ENCODE assay signal across 9 cellular contexts in the genomic region with DNA sequence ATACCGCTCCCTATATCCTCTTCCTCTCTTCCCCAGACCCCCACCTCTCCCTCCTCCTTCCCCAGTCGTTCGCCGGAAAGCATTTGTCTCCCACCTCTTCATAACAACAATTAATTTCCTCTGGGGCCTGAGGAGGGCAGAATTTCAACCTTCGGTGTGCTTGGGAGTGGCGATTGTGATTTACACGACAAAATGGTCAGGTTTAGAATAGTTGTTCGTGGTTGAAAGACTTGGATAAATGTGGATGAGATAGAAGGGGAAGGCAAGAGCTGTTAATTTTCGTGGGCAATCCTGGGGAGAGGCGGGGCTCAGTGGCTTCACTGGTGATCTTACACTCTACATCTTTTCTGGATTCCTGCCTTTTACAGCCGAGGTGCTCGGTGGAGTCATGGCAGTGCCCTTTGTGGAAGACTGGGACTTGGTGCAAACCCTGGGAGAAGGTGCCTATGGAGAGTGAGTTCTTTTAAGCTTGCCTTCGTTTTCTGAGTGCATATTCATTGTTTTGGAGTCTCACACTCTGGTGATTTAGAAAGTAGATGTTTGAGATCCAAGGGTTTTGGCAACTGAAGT. TPM values are rescaled to one million over a fixed set of nuclear protein-coding genes. Genes with fewer than 3 reads are reported as not detected.
DNase-seq lines count a peak whose midpoint lies in the region; ATAC-seq and TF ChIP-seq lines count a peak whose summit lies in the region.
"Had no signal": no experiment of that assay in that cellular context is flagged by ENCODE, and none has a peak within 500 bp of the region (broad histone marks: within the 10 kb centered on the region; RNA-seq: fewer than 3 reads in every experiment).

No MANE protein-coding gene starts in this region.

- in situ Hi-C loops in transverse colon (cut with MboI; ENCODE audit: low pct_ligation_motif_present in 1 of 4, low pct_unique_long_range_greater_than_20kb in 1 of 4, low sequenced_read_pairs in 3 of 4) = no loop called here

- 0% methylated on average over 10 to 13 of the region's 13 CpGs for WGBS in transverse colon (ENCODE audit: low coverage in 1 of 2), 2 donors

- H3K27ac ChIP-seq in C4-2B (peak overlapping the region; percentile 94), Peyer's patch (peak overlapping the region; percentile 88 to 98 (median 92)), transverse colon (peak overlapping the region; percentile 94 to 95 (median 94))

- H3K4me1 Mint-ChIP-seq in chondrocyte (ENCODE audit: low read depth) (peaks cover 44% of the 10 kb centered on the region), memory B cell (peaks cover 16% of the 10 kb centered on the region)

- H3K27me3 Mint-ChIP-seq in chondrocyte (ENCODE audit: low read depth) (no peaks in the 10 kb centered on the region), memory B cell (no peaks in the 10 kb centered on the region)

- no peak for TF ChIP-seq POLR2A in Peyer's patch (IDR thresholded peaks at IDR 0.05)
- no peak for TF ChIP-seq POLR2A in transverse colon (IDR thresholded peaks at IDR 0.05)

- DNase-seq in Peyer's patch (peak in 2 of 3 donors; percentile 47 to 50), chondrocyte (ENCODE audit: low spot score) (no peak), memory B cell (ENCODE audit: low spot score in 2 of 2) (peak; percentile 17 to 27), transverse colon (no peak), MV-4-11 (lab: John Stamatoyannopoulos, UW) (no peak)

- H3K27ac Mint-ChIP-seq in chondrocyte (ENCODE audit: unreplicated experiment) (peak overlapping the region; percentile 88), memory B cell (peak overlapping the region; percentile 97)

- TF ChIP-seq CTCF in C4-2B (conservative IDR thresholded peaks at IDR 0.05) (peak; percentile 67), Peyer's patch (IDR thresholded peaks at IDR 0.05) (peak in 4 of 6 experiments; percentile 16 to 34 (median 30)), chondrocyte (IDR thresholded peaks at IDR 0.05) (peak; percentile 75), transverse colon (IDR thresholded peaks at IDR 0.05) (peak in 1 of 5 experiments; percentile 15)

- TF ChIP-seq EP300 in transverse colon (IDR thresholded peaks at IDR 0.05; ENCODE audit: low read depth) = no peak

- H3K27me3 ChIP-seq in Peyer's patch = no peaks in the 10 kb centered on the region
- H3K27me3 ChIP-seq in transverse colon = no peaks in the 10 kb centered on the region

- H3K36me3 ChIP-seq in Peyer's patch = peaks cover 0 to 3% (median 0%) of the 10 kb centered on the region in 3 donors
- peaks cover 0 to under 1% (median 0%) of the 10 kb centered on the region in 4 donors for H3K36me3 ChIP-seq in transverse colon

- H3K4me1 ChIP-seq in Peyer's patch (peaks cover 0 to 9% (median 1%) of the 10 kb centered on the region in 4 donors), transverse colon (peaks cover 0 to 19% (median 17%) of the 10 kb centered on the region in 4 donors)

- H3K36me3 Mint-ChIP-seq in chondrocyte (ENCODE audit: low read depth) = peaks cover 4% of the 10 kb centered on the region
- no peaks in the 10 kb centered on the region for H3K36me3 Mint-ChIP-seq in memory B cell

- H3K4me3 ChIP-seq in Peyer's patch (peak overlapping the region; percentile 58 to 86 (median 72)), transverse colon (peak overlapping the region; percentile 52 to 71 (median 58))

- H3K4me3 Mint-ChIP-seq in chondrocyte (ENCODE audit: unreplicated experiment) = peak overlapping the region; percentile 84
- peak overlapping the region; percentile 99 for H3K4me3 Mint-ChIP-seq in memory B cell

- ATAC-seq in GM18861 (IDR thresholded peaks at IDR 0.05; ENCODE audit: unreplicated experiment) (peak; percentile 43), HG03095 (IDR thresholded peaks at IDR 0.05; ENCODE audit: unreplicated experiment) (peak; percentile 34), memory B cell (ENCODE audit: low read depth) (peak; percentile 43)

- intact Hi-C loops in transverse colon (cut with DNase I; ENCODE audit: low total_unique reads) = no loop called here

- H3K9me3 Mint-ChIP-seq in chondrocyte (ENCODE audit: low read depth) (no peaks in the 10 kb centered on the region), memory B cell (no peaks in the 10 kb centered on the region)

- H3K9me3 ChIP-seq in Peyer's patch (no peaks in the 10 kb centered on the region), transverse colon (no peaks in the 10 kb centered on the region)

RNA-seq across cellular contexts. Expression of a gene that starts 1.5 kb away (rescaled TPM):
- total RNA-seq in Peyer's patch = 10 to 100 TPM in 1 of 4 donors, 1 to 10 TPM in 3; 4.2 to 13.2 (median 6.3) TPM
- total RNA-seq in chondrocyte = 18.3 to 28.4 TPM (median 23.5 TPM) in 3 replicates
- total RNA-seq in transverse colon = 100 to 1,000 TPM in 1 of 4 donors, 1 to 10 TPM in 2, under 1 TPM in 1; 0.37 to 194 (median 4.3) TPM

RNA-seq across cellular contexts. Expression of a gene that starts 33.8 kb away (rescaled TPM):
- total RNA-seq in Peyer's patch = 10 to 100 TPM; 36.3 to 73.1 (median 50.1) TPM
- total RNA-seq in chondrocyte = 247 to 286 TPM (median 252 TPM) in 3 replicates
- 10 to 100 TPM; 21.7 to 73.2 (median 64.3) TPM for total RNA-seq in transverse colon

RNA-seq across cellular contexts. Expression of a gene that starts 54.2 kb away (rescaled TPM):
- not detected for total RNA-seq in Peyer's patch
- 0.20 to 0.56 TPM in 2 of 3 replicates, not detected in the other for total RNA-seq in chondrocyte
- not detected for total RNA-seq in transverse colon
- total RNA-seq: subcutaneous adipose tissue had no signal

RNA-seq across cellular contexts. Expression of a gene that starts 57.2 kb away (rescaled TPM):
- total RNA-seq in Peyer's patch = 10 to 100 TPM; 43.4 to 92.4 (median 51.2) TPM
- total RNA-seq in chondrocyte = 88.6 to 95.0 TPM (median 91.1 TPM) in 3 replicates
- 100 to 1,000 TPM in 1 of 4 donors, 10 to 100 TPM in 3; 53.9 to 107 (median 80.4) TPM for total RNA-seq in transverse colon

Comparison
In these comparisons a context has a peak if more than half of its experiments do, and no peak if none do; other contexts are left out.
1. DNase-seq: peak in Peyer's patch (2 of 3) and memory B cell (2 of 2); none in chondrocyte (single experiment), transverse colon (single experiment) and MV-4-11 (single experiment).
2. Peak in every context shown above with its lines, with median percentiles within 50 percentile points of each other: H3K27ac ChIP-seq and ATAC-seq.